8 cellular contexts compared by ENCODE assay signal in genomic region chr18:12376034-12376717, GRCh38. TPM values are rescaled to one million over a fixed set of nuclear protein-coding genes. Genes with fewer than 3 reads are reported as not detected.
DNase-seq lines count a peak whose midpoint lies in the region; ATAC-seq and TF ChIP-seq lines count a peak whose summit lies in the region.

No MANE protein-coding gene starts in this region.

- intact Hi-C loops in psoas muscle (cut with DNase I) = loop anchor here in 1 of 2 donors (5.0 kb wide), 1 partner anchor 39 kb away; no protein-coding TSS in a partner anchor

- H3K4me1 Mint-ChIP-seq in glutamatergic neuron (ENCODE audit: low read depth, unreplicated experiment) = peaks cover 15% of the 10 kb centered on the region

- TF ChIP-seq CTCF in glutamatergic neuron (IDR thresholded peaks at IDR 0.05; ENCODE audit: partially characterized antibody, unreplicated experiment) = no peak
- no peak for TF ChIP-seq CTCF in psoas muscle (IDR thresholded peaks at IDR 0.05)

- no peaks in the 10 kb centered on the region for H3K9me3 ChIP-seq in KOPT-K1 (ENCODE audit: insufficient read depth, low read length, poor library complexity, severe bottlenecking)
- H3K9me3 ChIP-seq in psoas muscle = no peaks in the 10 kb centered on the region

- H3K4me3 ChIP-seq in GM08714 (ENCODE audit: low read length) = peak overlapping the region; percentile 90
- peak overlapping the region; percentile 85 for H3K4me3 ChIP-seq in psoas muscle

- H3K4me3 Mint-ChIP-seq in glutamatergic neuron (ENCODE audit: unreplicated experiment) = peak overlapping the region; percentile 93

- peaks cover 10% of the 10 kb centered on the region for H3K27me3 Mint-ChIP-seq in glutamatergic neuron (ENCODE audit: unreplicated experiment)

- peaks cover 49% of the 10 kb centered on the region for H3K4me1 ChIP-seq in psoas muscle

- H3K36me3 Mint-ChIP-seq in glutamatergic neuron (ENCODE audit: unreplicated experiment) = no peaks in the 10 kb centered on the region

- ATAC-seq in psoas muscle (peak in 2 of 4 donors; percentile 11 to 23), left lobe of liver (no peak), GM18502 (IDR thresholded peaks at IDR 0.05; ENCODE audit: poor library complexity, unreplicated experiment) (no peak), GM21360 (IDR thresholded peaks at IDR 0.05; ENCODE audit: unreplicated experiment) (no peak)

- H3K36me3 ChIP-seq in KOPT-K1 (ENCODE audit: insufficient read depth, low read length) (peaks cover 12% of the 10 kb centered on the region), psoas muscle (ENCODE audit: insufficient read depth in 1 of 2, low read depth in 1 of 2) (no peaks in the 10 kb centered on the region)

- peaks cover 12% of the 10 kb centered on the region for H3K9me3 Mint-ChIP-seq in glutamatergic neuron (ENCODE audit: unreplicated experiment)

- H3K27ac ChIP-seq in KOPT-K1 (ENCODE audit: low read depth, low read length, poor library complexity, severe bottlenecking) = peak overlapping the region; percentile 92
- peak overlapping the region; percentile 99 for H3K27ac ChIP-seq in psoas muscle

- peak overlapping the region; percentile 92 for H3K27ac Mint-ChIP-seq in glutamatergic neuron (ENCODE audit: unreplicated experiment)

- DNase-seq in activated T-helper 1 cell treated with Interleukin-2 at 50 U/mL for 16 hours (ENCODE audit: low read depth) (peak; percentile 3), glutamatergic neuron (peak; percentile 24), psoas muscle (peak in 1 of 2 donors; percentile 21), left lobe of liver (ENCODE audit: low spot score) (no peak)

- no peaks in the 10 kb centered on the region for H3K27me3 ChIP-seq in psoas muscle (ENCODE audit: insufficient read depth in 3 of 3, low read length in 2 of 3)

- WGBS in psoas muscle, 3 donors = 6 to 10% (median 8%) methylated on average over 38 of the region's 38 CpGs

RNA-seq across cellular contexts. Expression of gene AFG3L2, which starts 0.9 kb away (rescaled TPM):
- total RNA-seq in glutamatergic neuron (ENCODE audit: unreplicated experiment) (46.7 TPM), psoas muscle (100 to 1,000 TPM in 2 of 4 donors, 10 to 100 TPM in 2; 88.8 to 163 (median 103) TPM), left lobe of liver (34.6 TPM)
- 100 to 1,000 TPM in 2 of 3 donors, 10 to 100 TPM in 1; 90.7 to 126 (median 106) TPM for polyA plus RNA-seq in psoas muscle

RNA-seq across cellular contexts. Expression of gene PRELID3A, which starts 31.6 kb away (rescaled TPM):
- total RNA-seq in glutamatergic neuron (ENCODE audit: unreplicated experiment) = 7.5 TPM
- total RNA-seq in psoas muscle = 1 to 10 TPM in 1 of 4 donors, under 1 TPM in 3; 0.54 to 1.1 (median 0.74) TPM
- polyA plus RNA-seq in psoas muscle = under 1 TPM; 0.49 to 0.92 (median 0.60) TPM
- total RNA-seq in left lobe of liver = 0.18 TPM
